In the genomic region with DNA sequence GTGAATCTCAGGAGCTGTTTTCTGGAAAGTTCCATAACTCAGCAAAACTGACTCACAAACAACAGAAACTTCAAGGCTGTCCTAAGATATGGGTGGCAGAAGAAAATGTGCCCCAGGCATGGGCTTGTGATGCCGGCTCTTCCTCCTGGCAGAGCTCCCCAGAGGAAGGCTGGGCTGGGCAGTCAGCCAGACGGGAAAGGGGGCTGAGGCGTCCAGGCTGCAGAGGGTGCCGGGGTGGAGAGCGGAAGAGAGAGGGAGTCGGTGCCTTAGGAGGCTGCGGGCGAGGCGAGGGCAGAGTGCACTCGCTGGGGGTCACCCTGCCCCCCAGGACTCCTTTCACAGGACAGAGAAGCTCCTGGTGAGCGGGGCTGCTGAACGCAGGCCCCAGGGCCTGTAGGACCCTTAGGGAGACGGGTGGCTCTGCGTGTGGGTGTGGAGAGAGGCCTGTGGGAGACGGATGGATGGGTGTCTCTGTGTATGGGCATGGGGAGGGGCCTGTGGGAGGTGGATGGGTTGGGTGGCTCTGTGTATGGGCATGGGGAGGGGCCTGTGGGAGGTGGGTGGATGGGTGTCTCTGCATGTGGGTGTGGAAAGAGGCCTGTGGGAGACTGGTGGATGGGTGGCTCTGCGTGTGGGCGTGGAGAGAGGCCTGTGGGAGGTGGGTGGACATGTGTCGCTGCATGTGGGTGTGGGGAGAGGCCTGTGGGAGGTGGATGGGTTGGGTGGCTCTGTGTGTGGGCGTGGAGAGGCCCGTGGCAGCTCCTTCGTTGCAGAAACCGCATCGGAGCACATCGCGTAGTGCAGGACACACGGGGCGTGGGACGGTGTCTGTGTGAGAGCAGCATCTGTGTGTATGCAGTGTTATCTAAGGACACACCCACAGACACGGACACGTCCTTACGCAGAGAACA, we compare ENCODE assay signal across 10 cellular contexts.
DNase-seq lines count a peak whose midpoint lies in the region; ATAC-seq lines count a peak whose summit lies in the region.
"Had no signal": no experiment of that assay in that cellular context is flagged by ENCODE, and none has a peak within 500 bp of the region (broad histone marks: within the 10 kb centered on the region; RNA-seq: fewer than 3 reads in every experiment).

No MANE protein-coding gene starts in this region.

- H3K27ac ChIP-seq in caudate nucleus (ENCODE audit: low read depth, low read length) (peak overlapping the region; percentile 70), skin epidermis (peak overlapping the region in 16 of 21 experiments; percentile 2 to 84 (median 66))
- H3K27ac ChIP-seq: brain microvascular endothelial cell had no signal

- no peak overlapping the region for H3K4me3 ChIP-seq in skin epidermis

- ATAC-seq in GM21447 (IDR thresholded peaks at IDR 0.05; ENCODE audit: unreplicated experiment), result no peak
- no peak for ATAC-seq in HG03571 (IDR thresholded peaks at IDR 0.05; ENCODE audit: unreplicated experiment)

- DNase-seq in HUDEP-2 (lab: John Stamatoyannopoulos, UW; ENCODE audit: unreplicated experiment in 76 of 76) (peak in 40 of 76 experiments; percentile 4 to 70 (median 40)), caudate nucleus (lab: John Stamatoyannopoulos, UW) (peak in 10 of 61 donors; percentile 22 to 94 (median 62)), kidney tubule cell (ENCODE audit: low spot score) (peak; percentile 33), activated T-cell treated with anti-CD3 and anti-CD28 coated beads for 4 hours (no peak), NCI-H1048 (lab: John Stamatoyannopoulos, UW) (no peak)
- DNase-seq: activated CD8-positive, alpha-beta memory T cell treated with anti-CD3 and anti-CD28 coated beads for 24 hours; brain microvascular endothelial cell had no signal

Comparison
In these comparisons a context has a peak if more than half of its experiments do, and no peak if none do; other contexts are left out.
1. DNase-seq: peak in HUDEP-2 (40 of 76) and kidney tubule cell (single experiment); none in activated T-cell treated with anti-CD3 and anti-CD28 coated beads for 4 hours (single experiment) and NCI-H1048 (single experiment).